In genomic region chr1:182430263-182431068, GRCh38 we compare ENCODE assay signal across 8 cellular contexts. TPM values are rescaled to one million over a fixed set of nuclear protein-coding genes. Genes with fewer than 3 reads are reported as not detected.
DNase-seq lines count a peak whose midpoint lies in the region; ATAC-seq and TF ChIP-seq lines count a peak whose summit lies in the region.

No MANE protein-coding gene starts in this region.

- DNase-seq in activated CD4-positive, alpha-beta T cell treated with anti-CD3 and anti-CD28 coated beads for 4 hours: peak; percentile 2 to 4
- DNase-seq in activated CD4-positive, alpha-beta T cell treated with anti-CD3 and anti-CD28 coated beads for 1 hour: no peak
- DNase-seq in Jurkat, Clone E6-1 (ENCODE audit: low read depth, low spot score): peak; percentile 58
- no peak for DNase-seq in activated T-cell treated with anti-CD3 and anti-CD28 coated beads, Interleukin-2, amount 50 U/mL, for 24 hours
- DNase-seq in NCI-H446 (lab: John Stamatoyannopoulos, UW) (no peak), coronary artery (ENCODE audit: low spot score) (no peak)

- H3K4me1 Mint-ChIP-seq in activated T-cell treated with anti-CD3 and anti-CD28 coated beads, Interleukin-2, amount 50 U/mL, for 24 hours (ENCODE audit: low read depth): peaks cover 23% of the 10 kb centered on the region
- H3K4me1 Mint-ChIP-seq in stimulated activated memory B cell treated with anti-CD40 and anti-IgM and Interleukin-4, amounts not matched to agents 10 μg/mL and 1 μg/mL and 100 μg/mL, for 72 hours: peaks cover 33% of the 10 kb centered on the region

- no peaks in the 10 kb centered on the region for H3K9me3 Mint-ChIP-seq in activated T-cell treated with anti-CD3 and anti-CD28 coated beads, Interleukin-2, amount 50 U/mL, for 24 hours
- H3K9me3 Mint-ChIP-seq in stimulated activated memory B cell treated with anti-CD40 and anti-IgM and Interleukin-4, amounts not matched to agents 10 μg/mL and 1 μg/mL and 100 μg/mL, for 72 hours: no peaks in the 10 kb centered on the region

- no peak overlapping the region for H3K27ac ChIP-seq in coronary artery

- no peaks in the 10 kb centered on the region for H3K36me3 Mint-ChIP-seq in activated T-cell treated with anti-CD3 and anti-CD28 coated beads, Interleukin-2, amount 50 U/mL, for 24 hours (ENCODE audit: low read depth)
- H3K36me3 Mint-ChIP-seq in stimulated activated memory B cell treated with anti-CD40 and anti-IgM and Interleukin-4, amounts not matched to agents 10 μg/mL and 1 μg/mL and 100 μg/mL, for 72 hours: no peaks in the 10 kb centered on the region

- no peak for ATAC-seq in stimulated activated memory B cell treated with anti-CD40 and anti-IgM and Interleukin-4, amounts not matched to agents 10 μg/mL and 1 μg/mL and 100 μg/mL, for 72 hours
- no peak for ATAC-seq in HG03045 (IDR thresholded peaks at IDR 0.05; ENCODE audit: unreplicated experiment)

- no peaks in the 10 kb centered on the region for H3K27me3 Mint-ChIP-seq in activated T-cell treated with anti-CD3 and anti-CD28 coated beads, Interleukin-2, amount 50 U/mL, for 24 hours
- H3K27me3 Mint-ChIP-seq in stimulated activated memory B cell treated with anti-CD40 and anti-IgM and Interleukin-4, amounts not matched to agents 10 μg/mL and 1 μg/mL and 100 μg/mL, for 72 hours: no peaks in the 10 kb centered on the region

- TF ChIP-seq CTCF in coronary artery (IDR thresholded peaks at IDR 0.05): no peak

- no peak overlapping the region for H3K4me3 Mint-ChIP-seq in activated T-cell treated with anti-CD3 and anti-CD28 coated beads, Interleukin-2, amount 50 U/mL, for 24 hours
- H3K4me3 Mint-ChIP-seq in stimulated activated memory B cell treated with anti-CD40 and anti-IgM and Interleukin-4, amounts not matched to agents 10 μg/mL and 1 μg/mL and 100 μg/mL, for 72 hours: peak overlapping the region; percentile 19

- H3K27ac Mint-ChIP-seq in activated T-cell treated with anti-CD3 and anti-CD28 coated beads, Interleukin-2, amount 50 U/mL, for 24 hours: peak overlapping the region; percentile 9
- H3K27ac Mint-ChIP-seq in stimulated activated memory B cell treated with anti-CD40 and anti-IgM and Interleukin-4, amounts not matched to agents 10 μg/mL and 1 μg/mL and 100 μg/mL, for 72 hours: peak overlapping the region; percentile 34

- no peak overlapping the region for H3K4me3 ChIP-seq in Jurkat, Clone E6-1 (ENCODE audit: low read length)
- no peak overlapping the region for H3K4me3 ChIP-seq in coronary artery

RNA-seq across cellular contexts. Expression of gene RGSL1, which starts 19.5 kb away (rescaled TPM):
- not detected for polyA plus RNA-seq in Jurkat, Clone E6-1 (2012; ENCODE audit: insufficient read depth, insufficient read length)

RNA-seq across cellular contexts. Expression of gene TEDDM1, which starts 30.0 kb away (rescaled TPM):
- polyA plus RNA-seq in Jurkat, Clone E6-1 (2012; ENCODE audit: insufficient read depth, insufficient read length): not detected

RNA-seq across cellular contexts. Expression of gene GLUL, which starts 38.9 kb away (rescaled TPM):
- polyA plus RNA-seq in Jurkat, Clone E6-1 (2012; ENCODE audit: insufficient read depth, insufficient read length): 221 TPM

Comparison
In these comparisons a context has a peak if more than half of its experiments do, and no peak if none do; other contexts are left out.
1. DNase-seq: peak in activated CD4-positive, alpha-beta T cell treated with anti-CD3 and anti-CD28 coated beads for 4 hours (2 of 2) and Jurkat, Clone E6-1 (single experiment); none in activated CD4-positive, alpha-beta T cell treated with anti-CD3 and anti-CD28 coated beads for 1 hour (single experiment), activated T-cell treated with anti-CD3 and anti-CD28 coated beads, Interleukin-2, amount 50 U/mL, for 24 hours (single experiment), NCI-H446 (0 of 2) and coronary artery (single experiment).